ENCODE assay signal across 19 cellular contexts in the genomic region with DNA sequence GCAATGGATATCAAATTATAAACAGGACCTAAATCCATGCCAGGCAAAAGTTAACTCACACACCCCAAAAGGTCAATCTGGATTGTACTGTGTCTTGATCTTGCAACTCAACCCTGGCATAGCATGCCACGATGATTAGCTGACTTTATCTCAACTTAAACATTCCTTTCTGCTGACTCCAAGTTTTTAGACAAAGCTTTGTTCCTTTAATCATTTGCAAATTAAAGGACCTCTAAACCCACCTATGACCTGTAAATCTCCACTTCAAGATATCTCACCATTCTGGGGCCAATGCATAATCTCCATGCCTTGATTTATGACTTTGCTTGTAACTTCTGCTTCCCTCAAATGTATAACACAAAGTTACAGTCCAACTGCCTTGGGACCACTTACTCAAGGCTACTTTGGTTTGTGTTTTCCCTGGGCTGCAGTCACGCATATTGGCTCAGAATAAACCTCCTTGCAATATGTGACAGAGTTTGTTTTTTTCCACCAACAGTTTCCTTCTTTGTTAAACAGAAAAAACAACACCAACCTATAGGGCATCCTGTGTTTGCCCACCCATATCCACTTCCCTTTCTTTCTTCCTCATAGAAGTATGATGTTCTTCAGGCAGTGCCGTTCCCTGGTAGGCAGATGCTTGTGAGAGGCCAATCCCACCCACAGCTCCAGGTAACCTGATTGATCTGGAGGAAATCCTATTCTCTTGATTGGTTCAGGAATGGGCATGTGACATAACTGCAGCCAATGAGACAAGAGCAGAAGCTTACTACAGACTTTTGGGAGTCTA.
"Had no signal": no experiment of that assay in that cellular context is flagged by ENCODE, and none has a peak within 500 bp of the region (broad histone marks: within the 10 kb centered on the region; RNA-seq: fewer than 3 reads in every experiment).

No MANE protein-coding gene starts in this region.

- ATAC-seq: activated CD8-positive, alpha-beta T cell treated with anti-CD3 and anti-CD28 coated beads for 36 hours; left lobe of liver; stimulated activated naive CD8-positive, alpha-beta T cell treated with anti-CD3 and anti-CD28 coated beads, Interleukin-15, amount 100 ng/mL, for 72 hours had no signal

- H3K27ac ChIP-seq: cardiac muscle cell, right atrium auricular region, suprapubic skin, transverse colon, vagina had no signal

- H3K27me3 ChIP-seq: cardiac muscle cell, right atrium auricular region, suprapubic skin, transverse colon, vagina had no signal

- H3K4me1 ChIP-seq: right atrium auricular region, suprapubic skin, transverse colon, vagina had no signal

- H3K36me3 ChIP-seq: cardiac muscle cell, right atrium auricular region, suprapubic skin, transverse colon, vagina had no signal

- H3K9me3 ChIP-seq: right atrium auricular region, suprapubic skin, transverse colon, vagina had no signal

- H3K4me3 ChIP-seq: cardiac muscle cell, right atrium auricular region, suprapubic skin, transverse colon, vagina had no signal

- DNase-seq: activated B cell treated with CpG ODN at 0.5 μM for 24 hours; activated CD4-positive, alpha-beta T cell treated with anti-CD3 and anti-CD28 coated beads for 48 hours; activated CD8-positive, alpha-beta T cell treated with anti-CD3 and anti-CD28 coated beads for 36 hours; activated naive CD4-positive, alpha-beta T cell treated with Interleukin-2 at 50 U/mL for 16 hours; activated naive CD8-positive, alpha-beta T cell treated with anti-CD3 and anti-CD28 coated beads, Interleukin-2, amount 10 ng/mL, durations not matched to agents 7 days and 5 days; activated T-cell treated with anti-CD3 and anti-CD28 coated beads, Interleukin-2, amount 50 U/mL, for 24 hours; amygdala; effector CD8-positive, alpha-beta T cell; midbrain; nucleus accumbens; stimulated activated naive CD8-positive, alpha-beta T cell treated with anti-CD3 and anti-CD28 coated beads, Interleukin-15, amount 100 ng/mL, for 72 hours; transverse colon had no signal

- FAIRE-seq: endothelial cell of umbilical vein, islet of Langerhans had no signal
